ENCODE assay signal across 1 cellular context in genomic region chr3:168859143-168859542, GRCh38.
TF ChIP-seq lines count a peak whose summit lies in the region.

No MANE protein-coding gene starts in this region.

TF ChIP-seq in HepG2, 621 proteins besides CTCF, POLR2A, EP300 and RAD21 (continued from another document and continues in another):
- TF ChIP-seq HIC2 (CRISPR knock-in tag; IDR thresholded peaks at IDR 0.05; ENCODE audit: low read depth): no peak
- peak; percentile 45; the same call in 1 of the 2 replicates for TF ChIP-seq BCL6 (CRISPR knock-in tag; IDR thresholded peaks at IDR 0.05)
- TF ChIP-seq MTA1 (CRISPR knock-in tag; IDR thresholded peaks at IDR 0.05; ENCODE audit: borderline replicate concordance): no peak
- no peak for TF ChIP-seq ZNF350 (CRISPR knock-in tag; IDR thresholded peaks at IDR 0.05; ENCODE audit: borderline replicate concordance, low read depth)
- TF ChIP-seq ARID3A (IDR thresholded peaks at IDR 0.05; ENCODE audit: low read depth, low read length): peak; percentile 48; the same call in 1 of the 2 replicates
- peak; percentile 65; the same call in 1 of the 2 replicates for TF ChIP-seq SIX4 (CRISPR knock-in tag; IDR thresholded peaks at IDR 0.05)
- no peak for TF ChIP-seq RELA (CRISPR knock-in tag; IDR thresholded peaks at IDR 0.05)
- no peak for TF ChIP-seq ZBTB42 (CRISPR knock-in tag; IDR thresholded peaks at IDR 0.05)
- TF ChIP-seq SAP130 (CRISPR knock-in tag; IDR thresholded peaks at IDR 0.05; ENCODE audit: low read depth): peak; percentile 55
- TF ChIP-seq HMGA1 (CRISPR knock-in tag; conservative IDR thresholded peaks at IDR 0.05): no peak
- no peak for TF ChIP-seq NR2C2 (CRISPR knock-in tag; IDR thresholded peaks at IDR 0.05; ENCODE audit: borderline replicate concordance)
- peak; percentile 54; the same call in 1 of the 2 replicates for TF ChIP-seq ZMYM2 (CRISPR knock-in tag; IDR thresholded peaks at IDR 0.05)
- no peak for TF ChIP-seq KLF15 (CRISPR knock-in tag; IDR thresholded peaks at IDR 0.05; ENCODE audit: borderline replicate concordance)
- peak; percentile 40; the same call in 1 of the 2 replicates for TF ChIP-seq CBFB (CRISPR knock-in tag; IDR thresholded peaks at IDR 0.05)
- TF ChIP-seq ZGPAT (CRISPR knock-in tag; IDR thresholded peaks at IDR 0.05): peak; percentile 73
- TF ChIP-seq REST (IDR thresholded peaks at IDR 0.05; ENCODE audit: borderline replicate concordance in 1 of 2, low read depth in 1 of 2, low read length in 2 of 2): peak in 1 of 2 experiments; percentile 32; a peak in 1 of 4 replicates
- no peak for TF ChIP-seq RORA (CRISPR knock-in tag; IDR thresholded peaks at IDR 0.05)
- no peak for TF ChIP-seq GABPA (IDR thresholded peaks at IDR 0.05; ENCODE audit: low read depth, low read length)
- peak; percentile 40; the same call in 1 of the 2 replicates for TF ChIP-seq GABPA (CRISPR knock-in tag; IDR thresholded peaks at IDR 0.05; ENCODE audit: low read depth)
- no peak for TF ChIP-seq ZNF572 (CRISPR knock-in tag; IDR thresholded peaks at IDR 0.05)
- TF ChIP-seq ZNF704 (CRISPR knock-in tag; IDR thresholded peaks at IDR 0.05; ENCODE audit: borderline replicate concordance): no peak
- no peak for TF ChIP-seq PBX3 (CRISPR knock-in tag; IDR thresholded peaks at IDR 0.05; ENCODE audit: borderline replicate concordance)
- peak; percentile 95 for TF ChIP-seq HOMEZ (CRISPR knock-in tag; IDR thresholded peaks at IDR 0.05; ENCODE audit: low read depth)
- no peak for TF ChIP-seq ZSCAN9 (CRISPR knock-in tag; IDR thresholded peaks at IDR 0.05; ENCODE audit: borderline replicate concordance)
- no peak for TF ChIP-seq ZBTB3 (CRISPR knock-in tag; IDR thresholded peaks at IDR 0.05; ENCODE audit: borderline replicate concordance, low read depth)
- no peak for TF ChIP-seq NR0B2 (CRISPR knock-in tag; IDR thresholded peaks at IDR 0.05)
- TF ChIP-seq HMG20A (CRISPR knock-in tag; IDR thresholded peaks at IDR 0.05; ENCODE audit: borderline replicate concordance): peak; percentile 54; the same call in 1 of the 2 replicates
- no peak for TF ChIP-seq KDM4B (CRISPR knock-in tag; IDR thresholded peaks at IDR 0.05)
- TF ChIP-seq KDM5B (CRISPR knock-in tag; IDR thresholded peaks at IDR 0.05; ENCODE audit: borderline replicate concordance): no peak
- no peak for TF ChIP-seq TBL1XR1 (IDR thresholded peaks at IDR 0.05; ENCODE audit: borderline replicate concordance, low read length, partially characterized antibody)
- no peak for TF ChIP-seq ATF7 (IDR thresholded peaks at IDR 0.05)
- no peak for TF ChIP-seq ATF7 (CRISPR knock-in tag; IDR thresholded peaks at IDR 0.05)
- no peak for TF ChIP-seq HOXA5 (CRISPR knock-in tag; IDR thresholded peaks at IDR 0.05)
- no peak for TF ChIP-seq KAT7 (CRISPR knock-in tag; IDR thresholded peaks at IDR 0.05; ENCODE audit: borderline replicate concordance)
- TF ChIP-seq GABPB1 (CRISPR knock-in tag; IDR thresholded peaks at IDR 0.05): no peak
- no peak for TF ChIP-seq CSRNP1 (CRISPR knock-in tag; IDR thresholded peaks at IDR 0.05)
- no peak for TF ChIP-seq THAP9 (CRISPR knock-in tag; IDR thresholded peaks at IDR 0.05; ENCODE audit: borderline replicate concordance)
